In genomic region chr18:42807852-42808251, GRCh38 we compare ENCODE assay signal across 1 cellular context.
TF ChIP-seq lines count a peak whose summit lies in the region.

No MANE protein-coding gene starts in this region.

TF ChIP-seq in GM23338, 12 proteins besides CTCF, POLR2A, EP300 and RAD21 (continued from another document):
- TF ChIP-seq ZNF462 (CRISPR knock-in tag; IDR thresholded peaks at IDR 0.05): no peak
- TF ChIP-seq JUNB (IDR thresholded peaks at IDR 0.05; ENCODE audit: unreplicated experiment): no peak
- no peak for TF ChIP-seq EZH2 (IDR thresholded peaks at IDR 0.05; ENCODE audit: low read depth, unreplicated experiment)
